In the genomic region with DNA sequence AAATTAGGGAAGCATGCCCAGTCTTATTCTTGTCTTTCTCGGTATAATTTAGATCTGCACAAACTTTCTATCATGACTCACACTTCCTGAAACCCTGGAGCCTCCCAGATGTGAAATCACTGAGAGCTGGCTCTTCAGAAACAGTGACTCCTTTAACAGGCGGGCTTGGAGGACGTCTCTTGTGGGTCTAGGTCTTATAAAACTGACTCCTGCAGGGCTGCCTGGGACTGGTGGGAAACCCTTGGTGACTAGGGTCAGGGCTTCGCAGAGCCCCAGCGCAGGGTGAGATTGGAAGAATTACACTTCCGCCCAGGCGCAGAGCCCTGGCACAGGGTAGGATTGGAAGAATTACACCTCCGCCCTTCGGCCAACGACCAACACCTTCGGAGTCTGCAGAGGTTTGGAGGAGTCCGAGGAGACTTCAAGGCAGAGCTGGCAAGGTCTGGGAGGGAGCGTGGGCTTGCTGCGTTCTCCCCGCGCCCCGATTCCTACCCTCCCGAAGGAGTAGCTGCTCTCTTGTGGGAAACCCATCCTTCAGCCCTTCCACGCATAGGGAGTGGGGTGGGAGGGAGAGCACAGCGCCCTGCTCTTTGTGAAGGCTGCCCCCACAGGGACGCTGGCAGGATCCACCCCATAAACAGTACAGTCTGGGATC, we compare ENCODE assay signal across 9 cellular contexts. TPM values are rescaled to one million over a fixed set of nuclear protein-coding genes. Genes with fewer than 3 reads are reported as not detected.
DNase-seq lines count a peak whose midpoint lies in the region; ATAC-seq and TF ChIP-seq lines count a peak whose summit lies in the region.
"Had no signal": no experiment of that assay in that cellular context is flagged by ENCODE, and none has a peak within 500 bp of the region (broad histone marks: within the 10 kb centered on the region; RNA-seq: fewer than 3 reads in every experiment).

No MANE protein-coding gene starts in this region.

- no peak for TF ChIP-seq CTCF in fibroblast of the aortic adventitia (IDR thresholded peaks at IDR 0.05; ENCODE audit: insufficient read depth, low read length)
- TF ChIP-seq CTCF in type B pancreatic cell (conservative IDR thresholded peaks at IDR 0.05), result no peak

- H3K27ac ChIP-seq in CD4-positive, alpha-beta memory T cell (ENCODE audit: low read depth, low read length), result no peak overlapping the region

- DNase-seq in activated naive CD4-positive, alpha-beta T cell (lab: John Stamatoyannopoulos, UW), result no peak
- DNase-seq in SK-MEL-5 (ENCODE audit: low read depth, low spot score) (peak; percentile 70), fibroblast of the aortic adventitia (ENCODE audit: low read depth) (peak; percentile 83), type B pancreatic cell (ENCODE audit: extremely low spot score, unreplicated experiment) (peak; percentile 27), H7 (no peak)
- DNase-seq in CD4-positive, alpha-beta memory T cell, result no peak
- DNase-seq: NCI-H774 had no signal

- POLR2A ChIA-PET in CD4-positive, alpha-beta memory T cell (lab: Charles Lee; ENCODE audit: partially characterized antibody), result interaction anchor here (0.7 kb wide), 1 partner anchor 50 kb away, joined by 4 read pairs; no protein-coding TSS in a partner anchor

- no peaks in the 10 kb centered on the region for H3K36me3 ChIP-seq in CD4-positive, alpha-beta memory T cell (ENCODE audit: insufficient read depth, low read length)
- H3K36me3 ChIP-seq in H7 (replicated peaks; ENCODE audit: control insufficient read depth, insufficient read depth, low read length), result no peaks in the 10 kb centered on the region

- intact Hi-C loops in CD4-positive, alpha-beta memory T cell (cut with micrococcal nuclease), result loop anchor here (10.0 kb wide), 1 partner anchor 47 kb away; the partner anchor contains the start of gene MAP3K10

- in situ Hi-C loops in SK-MEL-5 (cut with HindIII; ENCODE audit: low pct_unique_long_range_greater_than_20kb, low sequenced_read_pairs), result no loop called here

- peak overlapping the region; percentile 44 for H3K4me3 ChIP-seq in fibroblast of the aortic adventitia (ENCODE audit: low read depth, low read length)
- H3K4me3 ChIP-seq in CD4-positive, alpha-beta memory T cell (ENCODE audit: low read length in 2 of 2), result no peak overlapping the region
- no peak overlapping the region for H3K4me3 ChIP-seq in H7 (ENCODE audit: insufficient read depth, low read depth, low read length)

- CTCF ChIA-PET in CD4-positive, alpha-beta memory T cell (lab: Charles Lee; ENCODE audit: partially characterized antibody), result no interaction called here

- H3K4me1 ChIP-seq in CD4-positive, alpha-beta memory T cell (ENCODE audit: insufficient read depth, low read length), result peaks cover 44% of the 10 kb centered on the region

- peaks cover 51% of the 10 kb centered on the region for H3K4me1 Mint-ChIP-seq in activated naive CD4-positive, alpha-beta T cell treated with anti-CD3 and anti-CD28 coated beads, Interleukin-2, amount 50 U/mL, for 24 hours
- H3K4me1 Mint-ChIP-seq in type B pancreatic cell (ENCODE audit: unreplicated experiment), result no peaks in the 10 kb centered on the region
- H3K4me1 Mint-ChIP-seq in CD4-positive, alpha-beta memory T cell, result peaks cover 27 to 44% (median 34%) of the 10 kb centered on the region in 4 donors

- no peaks in the 10 kb centered on the region for H3K36me3 Mint-ChIP-seq in activated naive CD4-positive, alpha-beta T cell treated with anti-CD3 and anti-CD28 coated beads, Interleukin-2, amount 50 U/mL, for 24 hours
- H3K36me3 Mint-ChIP-seq in type B pancreatic cell, result no peaks in the 10 kb centered on the region
- H3K36me3 Mint-ChIP-seq in CD4-positive, alpha-beta memory T cell, result no peaks in the 10 kb centered on the region

- no peaks in the 10 kb centered on the region for H3K27me3 Mint-ChIP-seq in activated naive CD4-positive, alpha-beta T cell treated with anti-CD3 and anti-CD28 coated beads, Interleukin-2, amount 50 U/mL, for 24 hours
- peaks cover 8% of the 10 kb centered on the region for H3K27me3 Mint-ChIP-seq in type B pancreatic cell
- H3K27me3 Mint-ChIP-seq in CD4-positive, alpha-beta memory T cell, result no peaks in the 10 kb centered on the region

- no peaks in the 10 kb centered on the region for H3K9me3 Mint-ChIP-seq in activated naive CD4-positive, alpha-beta T cell treated with anti-CD3 and anti-CD28 coated beads, Interleukin-2, amount 50 U/mL, for 24 hours
- H3K9me3 Mint-ChIP-seq in type B pancreatic cell, result no peaks in the 10 kb centered on the region
- no peaks in the 10 kb centered on the region for H3K9me3 Mint-ChIP-seq in CD4-positive, alpha-beta memory T cell

- no peak overlapping the region for H3K27ac Mint-ChIP-seq in activated naive CD4-positive, alpha-beta T cell treated with anti-CD3 and anti-CD28 coated beads, Interleukin-2, amount 50 U/mL, for 24 hours
- H3K27ac Mint-ChIP-seq in type B pancreatic cell, result no peak overlapping the region
- peak overlapping the region in 3 of 7 donors; percentile 30 to 54 (median 38) for H3K27ac Mint-ChIP-seq in CD4-positive, alpha-beta memory T cell

- peak overlapping the region; percentile 28 for H3K4me3 Mint-ChIP-seq in activated naive CD4-positive, alpha-beta T cell treated with anti-CD3 and anti-CD28 coated beads, Interleukin-2, amount 50 U/mL, for 24 hours
- no peak overlapping the region for H3K4me3 Mint-ChIP-seq in type B pancreatic cell
- H3K4me3 Mint-ChIP-seq in CD4-positive, alpha-beta memory T cell, result peak overlapping the region in 1 of 8 donors; percentile 13

- ATAC-seq in HG02642 (IDR thresholded peaks at IDR 0.05; ENCODE audit: poor library complexity, unreplicated experiment), result no peak

- no peaks in the 10 kb centered on the region for H3K9me3 ChIP-seq in CD4-positive, alpha-beta memory T cell (ENCODE audit: control insufficient read depth in 1 of 2, low read length in 2 of 2)

- H3K27me3 ChIP-seq in CD4-positive, alpha-beta memory T cell (ENCODE audit: insufficient read depth, low read length), result no peaks in the 10 kb centered on the region
- H3K27me3 ChIP-seq in H7 (ENCODE audit: control insufficient read depth, insufficient read depth, low read length), result no peaks in the 10 kb centered on the region

RNA-seq across cellular contexts. Expression of gene MAP3K10, which starts 43.4 kb away (rescaled TPM):
- total RNA-seq in SK-MEL-5 (2014; rRNA removed; shearing (Covaris generic)), result 12.0 and 14.1 TPM in 2 replicates
- polyA plus RNA-seq in SK-MEL-5 (2015; cell fraction: cytosol; rRNA removed), result 19.2 and 26.8 TPM in 2 replicates
- 107 and 110 TPM in 2 replicates for polyA plus RNA-seq in SK-MEL-5 (2015; cell fraction: nucleus; rRNA removed)
- 5.0 and 8.0 TPM in 2 replicates for total RNA-seq in fibroblast of the aortic adventitia (ENCODE audit: low replicate concordance)
- total RNA-seq in type B pancreatic cell (ENCODE audit: low replicate concordance), result 16.8 and 23.4 TPM in 2 replicates
- 10 to 100 TPM; 28.4 to 30.2 TPM for total RNA-seq in CD4-positive, alpha-beta memory T cell
- polyA plus RNA-seq in CD4-positive, alpha-beta memory T cell, result 1 to 10 TPM in 1 of 2 donors, not detected in 1; 2.0 TPM
- total RNA-seq in H7 (2014; rRNA removed; shearing (Covaris generic)), result 16.7 and 24.5 TPM in 2 replicates

RNA-seq across cellular contexts. Expression of gene ZNF780A, which starts 57.1 kb away (rescaled TPM):
- total RNA-seq in SK-MEL-5 (2014; rRNA removed; shearing (Covaris generic)), result 16.9 and 19.0 TPM in 2 replicates
- polyA plus RNA-seq in SK-MEL-5 (2015; cell fraction: cytosol; rRNA removed), result 6.5 and 7.9 TPM in 2 replicates
- polyA plus RNA-seq in SK-MEL-5 (2015; cell fraction: nucleus; rRNA removed), result 25.9 and 31.5 TPM in 2 replicates
- 10.1 and 15.9 TPM in 2 replicates for total RNA-seq in fibroblast of the aortic adventitia (ENCODE audit: low replicate concordance)
- total RNA-seq in type B pancreatic cell (ENCODE audit: low replicate concordance), result 21.2 and 24.3 TPM in 2 replicates
- 10 to 100 TPM; 43.5 to 46.5 TPM for total RNA-seq in CD4-positive, alpha-beta memory T cell
- 10 to 100 TPM; 11.5 to 18.4 TPM for polyA plus RNA-seq in CD4-positive, alpha-beta memory T cell
- total RNA-seq in H7 (2014; rRNA removed; shearing (Covaris generic)), result 7.0 and 9.9 TPM in 2 replicates

Comparison
In these comparisons a context has a peak if more than half of its experiments do, and no peak if none do; other contexts are left out.
1. DNase-seq: peak in SK-MEL-5 (single experiment), fibroblast of the aortic adventitia (single experiment) and type B pancreatic cell (single experiment); none in activated naive CD4-positive, alpha-beta T cell (0 of 4), CD4-positive, alpha-beta memory T cell (0 of 5) and H7 (single experiment).